In the genomic region with DNA sequence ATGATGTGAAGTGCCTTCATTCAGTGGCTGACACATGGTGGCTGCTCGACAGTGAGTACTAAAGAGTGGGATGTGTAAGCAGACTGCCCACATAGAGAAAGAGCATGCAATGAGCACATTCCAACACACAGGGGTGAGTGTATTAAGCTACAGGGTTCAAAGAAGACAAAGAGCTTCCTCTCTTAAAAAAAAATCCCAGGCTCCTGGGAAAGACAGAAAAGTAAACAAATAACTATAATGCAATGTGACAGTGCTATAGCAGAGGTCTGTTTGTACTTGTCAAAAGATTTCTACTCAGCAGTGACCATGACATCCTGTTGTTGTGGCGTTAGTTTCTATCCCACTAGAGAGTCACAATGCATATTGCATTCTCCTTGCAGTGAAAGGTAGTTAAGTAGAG, we compare ENCODE assay signal across 1 cellular context.
A peak's percentile ranks its signal among the peaks of the same experiment; 100 is the strongest.
TF ChIP-seq lines count a peak whose summit lies in the region.

No MANE protein-coding gene starts in this region.

TF ChIP-seq in HepG2, 621 proteins besides CTCF, POLR2A, EP300 and RAD21 (continued from another document and continues in another):
- TF ChIP-seq, protein P1, sequence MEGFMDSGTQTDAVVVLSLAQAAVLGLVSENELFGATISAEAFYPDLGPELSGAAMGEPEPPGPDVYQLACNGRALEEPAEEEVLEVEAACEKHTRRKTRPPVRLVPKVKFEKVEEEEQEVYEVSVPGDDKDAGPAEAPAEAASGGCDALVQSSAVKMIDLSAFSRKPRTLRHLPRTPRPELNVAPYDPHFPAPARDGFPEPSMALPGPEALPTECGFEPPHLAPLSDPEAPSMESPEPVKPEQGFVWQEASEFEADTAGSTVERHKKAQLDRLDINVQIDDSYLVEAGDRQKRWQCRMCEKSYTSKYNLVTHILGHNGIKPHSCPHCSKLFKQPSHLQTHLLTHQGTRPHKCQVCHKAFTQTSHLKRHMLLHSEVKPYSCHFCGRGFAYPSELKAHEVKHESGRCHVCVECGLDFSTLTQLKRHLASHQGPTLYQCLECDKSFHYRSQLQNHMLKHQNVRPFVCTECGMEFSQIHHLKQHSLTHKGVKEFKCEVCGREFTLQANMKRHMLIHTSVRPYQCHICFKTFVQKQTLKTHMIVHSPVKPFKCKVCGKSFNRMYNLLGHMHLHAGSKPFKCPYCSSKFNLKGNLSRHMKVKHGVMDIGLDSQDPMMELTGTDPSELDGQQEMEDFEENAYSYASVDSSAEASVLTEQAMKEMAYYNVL (CRISPR knock-in tag; IDR thresholded peaks at IDR 0.05; ENCODE audit: borderline replicate concordance): peak; percentile 67; the same call in 1 of the 2 replicates
- TF ChIP-seq AHDC1 (CRISPR knock-in tag; IDR thresholded peaks at IDR 0.05; ENCODE audit: borderline replicate concordance): peak; percentile 83; the same call in 1 of the 2 replicates
- no peak for TF ChIP-seq FOXA1 (IDR thresholded peaks at IDR 0.05)
- TF ChIP-seq FOXA1 (CRISPR knock-in tag; IDR thresholded peaks at IDR 0.05): peak; percentile 26
- TF ChIP-seq TCF7 (IDR thresholded peaks at IDR 0.05; ENCODE audit: low read depth): peak; percentile 17; the same call in 1 of the 2 replicates
- no peak for TF ChIP-seq LCORL (IDR thresholded peaks at IDR 0.05)
- peak; percentile 39; the same call in 1 of the 2 replicates for TF ChIP-seq LCORL (CRISPR knock-in tag; IDR thresholded peaks at IDR 0.05)
- TF ChIP-seq SKIL (CRISPR knock-in tag; IDR thresholded peaks at IDR 0.05; ENCODE audit: borderline replicate concordance): no peak
- no peak for TF ChIP-seq KDM5A (IDR thresholded peaks at IDR 0.05; ENCODE audit: borderline replicate concordance, low read length)
- no peak for TF ChIP-seq SOX6 (IDR thresholded peaks at IDR 0.05)
- TF ChIP-seq SOX6 (CRISPR knock-in tag; IDR thresholded peaks at IDR 0.05): peak; percentile 94
- TF ChIP-seq MIER3 (CRISPR knock-in tag; IDR thresholded peaks at IDR 0.05; ENCODE audit: borderline replicate concordance): 0 out of 2 replicates have a peak, but pooled peaks have one; percentile 18
- 0 out of 2 replicates have a peak, but pooled peaks have one; percentile 57 for TF ChIP-seq ZNF317 (CRISPR knock-in tag; IDR thresholded peaks at IDR 0.05)
- no peak for TF ChIP-seq SMAD3 (CRISPR knock-in tag; IDR thresholded peaks at IDR 0.05)
- TF ChIP-seq ZBTB25 (CRISPR knock-in tag; IDR thresholded peaks at IDR 0.05): 0 out of 2 replicates have a peak, but pooled peaks have one; percentile 22
- peak; percentile 20; the same call in 1 of the 2 replicates for TF ChIP-seq TFE3 (CRISPR knock-in tag; IDR thresholded peaks at IDR 0.05)
- 0 out of 2 replicates have a peak, but pooled peaks have one; percentile 33 for TF ChIP-seq HOMEZ (CRISPR knock-in tag; IDR thresholded peaks at IDR 0.05; ENCODE audit: low read depth)
- TF ChIP-seq NR1H2 (CRISPR knock-in tag; IDR thresholded peaks at IDR 0.05; ENCODE audit: borderline replicate concordance, low read depth): no peak
- 0 out of 2 replicates have a peak, but pooled peaks have one; percentile 17 for TF ChIP-seq KAT8 (CRISPR knock-in tag; IDR thresholded peaks at IDR 0.05)
- TF ChIP-seq, protein P2, sequence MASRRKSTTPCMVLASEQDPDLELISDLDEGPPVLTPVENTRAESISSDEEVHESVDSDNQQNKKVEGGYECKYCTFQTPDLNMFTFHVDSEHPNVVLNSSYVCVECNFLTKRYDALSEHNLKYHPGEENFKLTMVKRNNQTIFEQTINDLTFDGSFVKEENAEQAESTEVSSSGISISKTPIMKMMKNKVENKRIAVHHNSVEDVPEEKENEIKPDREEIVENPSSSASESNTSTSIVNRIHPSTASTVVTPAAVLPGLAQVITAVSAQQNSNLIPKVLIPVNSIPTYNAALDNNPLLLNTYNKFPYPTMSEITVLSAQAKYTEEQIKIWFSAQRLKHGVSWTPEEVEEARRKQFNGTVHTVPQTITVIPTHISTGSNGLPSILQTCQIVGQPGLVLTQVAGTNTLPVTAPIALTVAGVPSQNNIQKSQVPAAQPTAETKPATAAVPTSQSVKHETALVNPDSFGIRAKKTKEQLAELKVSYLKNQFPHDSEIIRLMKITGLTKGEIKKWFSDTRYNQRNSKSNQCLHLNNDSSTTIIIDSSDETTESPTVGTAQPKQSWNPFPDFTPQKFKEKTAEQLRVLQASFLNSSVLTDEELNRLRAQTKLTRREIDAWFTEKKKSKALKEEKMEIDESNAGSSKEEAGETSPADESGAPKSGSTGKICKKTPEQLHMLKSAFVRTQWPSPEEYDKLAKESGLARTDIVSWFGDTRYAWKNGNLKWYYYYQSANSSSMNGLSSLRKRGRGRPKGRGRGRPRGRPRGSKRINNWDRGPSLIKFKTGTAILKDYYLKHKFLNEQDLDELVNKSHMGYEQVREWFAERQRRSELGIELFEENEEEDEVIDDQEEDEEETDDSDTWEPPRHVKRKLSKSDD (CRISPR knock-in tag; IDR thresholded peaks at IDR 0.05; ENCODE audit: low read depth): no peak
- no peak for TF ChIP-seq ZNF431 (CRISPR knock-in tag; IDR thresholded peaks at IDR 0.05; ENCODE audit: borderline replicate concordance, low read depth)
- peak; percentile 62; the same call in 1 of the 3 replicates for TF ChIP-seq MXI1 (IDR thresholded peaks at IDR 0.05; ENCODE audit: borderline replicate concordance, low read depth, low read length)
- 0 out of 2 replicates have a peak, but pooled peaks have one; percentile 32 for TF ChIP-seq FOXK2 (IDR thresholded peaks at IDR 0.05)
- TF ChIP-seq ZNF788 (CRISPR knock-in tag; IDR thresholded peaks at IDR 0.05; ENCODE audit: borderline replicate concordance): no peak
- TF ChIP-seq RXRB (CRISPR knock-in tag; IDR thresholded peaks at IDR 0.05; ENCODE audit: borderline replicate concordance): peak; percentile 56
- TF ChIP-seq, protein P3, sequence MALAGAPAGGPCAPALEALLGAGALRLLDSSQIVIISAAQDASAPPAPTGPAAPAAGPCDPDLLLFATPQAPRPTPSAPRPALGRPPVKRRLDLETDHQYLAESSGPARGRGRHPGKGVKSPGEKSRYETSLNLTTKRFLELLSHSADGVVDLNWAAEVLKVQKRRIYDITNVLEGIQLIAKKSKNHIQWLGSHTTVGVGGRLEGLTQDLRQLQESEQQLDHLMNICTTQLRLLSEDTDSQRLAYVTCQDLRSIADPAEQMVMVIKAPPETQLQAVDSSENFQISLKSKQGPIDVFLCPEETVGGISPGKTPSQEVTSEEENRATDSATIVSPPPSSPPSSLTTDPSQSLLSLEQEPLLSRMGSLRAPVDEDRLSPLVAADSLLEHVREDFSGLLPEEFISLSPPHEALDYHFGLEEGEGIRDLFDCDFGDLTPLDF (CRISPR knock-in tag; IDR thresholded peaks at IDR 0.05): no peak
- TF ChIP-seq EHMT2 (IDR thresholded peaks at IDR 0.05; ENCODE audit: borderline replicate concordance, low read depth, low read length): peak; percentile 45; the same call in 1 of the 2 replicates
- 0 out of 2 replicates have a peak, but pooled peaks have one; percentile 39 for TF ChIP-seq ZSCAN29 (CRISPR knock-in tag; conservative IDR thresholded peaks at IDR 0.05)
- no peak for TF ChIP-seq MLLT10 (CRISPR knock-in tag; IDR thresholded peaks at IDR 0.05)
- TF ChIP-seq TCF7L2 (IDR thresholded peaks at IDR 0.05; ENCODE audit: low read depth, low read length): no peak
- peak; percentile 27; the same call in 1 of the 2 replicates for TF ChIP-seq CREM (IDR thresholded peaks at IDR 0.05)
- no peak for TF ChIP-seq CREM (CRISPR knock-in tag; IDR thresholded peaks at IDR 0.05)
- TF ChIP-seq, protein P4, sequence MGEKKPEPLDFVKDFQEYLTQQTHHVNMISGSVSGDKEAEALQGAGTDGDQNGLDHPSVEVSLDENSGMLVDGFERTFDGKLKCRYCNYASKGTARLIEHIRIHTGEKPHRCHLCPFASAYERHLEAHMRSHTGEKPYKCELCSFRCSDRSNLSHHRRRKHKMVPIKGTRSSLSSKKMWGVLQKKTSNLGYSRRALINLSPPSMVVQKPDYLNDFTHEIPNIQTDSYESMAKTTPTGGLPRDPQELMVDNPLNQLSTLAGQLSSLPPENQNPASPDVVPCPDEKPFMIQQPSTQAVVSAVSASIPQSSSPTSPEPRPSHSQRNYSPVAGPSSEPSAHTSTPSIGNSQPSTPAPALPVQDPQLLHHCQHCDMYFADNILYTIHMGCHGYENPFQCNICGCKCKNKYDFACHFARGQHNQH (CRISPR knock-in tag; IDR thresholded peaks at IDR 0.05): 0 out of 2 replicates have a peak, but pooled peaks have one; percentile 46
